10 cellular contexts compared by ENCODE assay signal in genomic region chr4:184400375-184400870, GRCh38.
DNase-seq lines count a peak whose midpoint lies in the region; ATAC-seq and TF ChIP-seq lines count a peak whose summit lies in the region.
"Had no signal": no experiment of that assay in that cellular context is flagged by ENCODE, and none has a peak within 500 bp of the region (broad histone marks: within the 10 kb centered on the region; RNA-seq: fewer than 3 reads in every experiment).

No MANE protein-coding gene starts in this region.

- H3K27me3 ChIP-seq in osteoblast (ENCODE audit: insufficient read depth, low read length), result no peaks in the 10 kb centered on the region
- H3K27me3 ChIP-seq in CD4-positive, alpha-beta memory T cell (ENCODE audit: insufficient read depth, low read length), result no peaks in the 10 kb centered on the region

- BruUV-seq in Calu3 (replicated peaks; lab: Mats Ljungman, UMichigan), result no TSS peak

- H3K4me3 Mint-ChIP-seq in Calu3 (ENCODE audit: low read depth, unreplicated experiment), result no peak overlapping the region
- no peak overlapping the region for H3K4me3 Mint-ChIP-seq in CD4-positive, alpha-beta memory T cell

- H3K79me2 ChIP-seq in osteoblast (ENCODE audit: insufficient read depth, low read length), result no peaks in the 10 kb centered on the region

- intact Hi-C loops in Calu3 (cut with micrococcal nuclease; ENCODE audit: unreplicated experiment), result no loop called here
- intact Hi-C loops in CD4-positive, alpha-beta memory T cell (cut with micrococcal nuclease), result no loop called here

- H3K27me3 Mint-ChIP-seq in Calu3 (ENCODE audit: unreplicated experiment), result no peaks in the 10 kb centered on the region
- no peaks in the 10 kb centered on the region for H3K27me3 Mint-ChIP-seq in CD4-positive, alpha-beta memory T cell

- DNase-seq in Calu3, result peak; percentile 11
- DNase-seq in RKO (ENCODE audit: low spot score), result peak; percentile 24
- peak; percentile 91 for DNase-seq in osteoblast (ENCODE audit: insufficient read length, low spot score, missing footprints)
- no peak for DNase-seq in CD4-positive, alpha-beta memory T cell
- DNase-seq in mesenteric fat pad (ENCODE audit: low spot score), result no peak
- DNase-seq: effector CD4-positive, alpha-beta T cell; NCI-H82 had no signal

- no peak overlapping the region for H2AFZ ChIP-seq in osteoblast (ENCODE audit: low read length)

- H3K9me3 Mint-ChIP-seq in Calu3 (ENCODE audit: low read depth, unreplicated experiment), result no peaks in the 10 kb centered on the region
- H3K9me3 Mint-ChIP-seq in CD4-positive, alpha-beta memory T cell, result no peaks in the 10 kb centered on the region

- peak; percentile 34 for ATAC-seq in esophagus mucosa
- ATAC-seq in HG02885 (IDR thresholded peaks at IDR 0.05; ENCODE audit: poor library complexity, unreplicated experiment), result no peak
- no peak for ATAC-seq in HG02642 (IDR thresholded peaks at IDR 0.05; ENCODE audit: poor library complexity, unreplicated experiment)

- no peak overlapping the region for H3K4me3 ChIP-seq in osteoblast (ENCODE audit: insufficient read depth, low read length)
- H3K4me3 ChIP-seq in CD4-positive, alpha-beta memory T cell (ENCODE audit: low read length in 2 of 2), result no peak overlapping the region

- H3K36me3 ChIP-seq in osteoblast (ENCODE audit: insufficient read depth, low read length), result peaks cover 8% of the 10 kb centered on the region
- H3K36me3 ChIP-seq in CD4-positive, alpha-beta memory T cell (ENCODE audit: insufficient read depth, low read length), result peaks cover 38% of the 10 kb centered on the region

- H3K36me3 Mint-ChIP-seq in Calu3 (ENCODE audit: insufficient read depth, unreplicated experiment), result peaks cover 7% of the 10 kb centered on the region
- H3K36me3 Mint-ChIP-seq in CD4-positive, alpha-beta memory T cell, result peaks cover 70 to 90% of the 10 kb centered on the region in 2 donors

- H3K27ac Mint-ChIP-seq in Calu3 (ENCODE audit: unreplicated experiment), result peak overlapping the region; percentile 38
- H3K27ac Mint-ChIP-seq in CD4-positive, alpha-beta memory T cell, result peak overlapping the region in 3 of 7 donors; percentile 30 to 68 (median 36)

- no peaks in the 10 kb centered on the region for H3K4me1 Mint-ChIP-seq in Calu3 (ENCODE audit: low read depth, unreplicated experiment)
- H3K4me1 Mint-ChIP-seq in CD4-positive, alpha-beta memory T cell, result peaks cover 2 to 32% (median 21%) of the 10 kb centered on the region in 4 donors

- H3K4me2 ChIP-seq in osteoblast (ENCODE audit: insufficient read depth, low read length), result no peak overlapping the region

- no peaks in the 10 kb centered on the region for H4K20me1 ChIP-seq in osteoblast (ENCODE audit: insufficient read depth, low read length)

- POLR2A ChIA-PET in CD4-positive, alpha-beta memory T cell (lab: Charles Lee; ENCODE audit: partially characterized antibody), result no interaction called here

- CTCF ChIA-PET in Calu3 (lab: Charles Lee), result no interaction called here
- CTCF ChIA-PET in CD4-positive, alpha-beta memory T cell (lab: Charles Lee; ENCODE audit: partially characterized antibody), result no interaction called here

- peaks cover 41% of the 10 kb centered on the region for H3K4me1 ChIP-seq in osteoblast (ENCODE audit: insufficient read depth, low read length)
- H3K4me1 ChIP-seq in CD4-positive, alpha-beta memory T cell (ENCODE audit: insufficient read depth, low read length), result peaks cover 5% of the 10 kb centered on the region

- H3K9me3 ChIP-seq in osteoblast (ENCODE audit: low read depth, low read length), result no peaks in the 10 kb centered on the region
- H3K9me3 ChIP-seq in CD4-positive, alpha-beta memory T cell (ENCODE audit: control insufficient read depth in 1 of 2, low read length in 2 of 2), result no peaks in the 10 kb centered on the region

- peak overlapping the region; percentile 78 for H3K27ac ChIP-seq in osteoblast (ENCODE audit: low read depth, low read length)
- H3K27ac ChIP-seq in CD4-positive, alpha-beta memory T cell (ENCODE audit: low read depth, low read length), result no peak overlapping the region

- no peak for TF ChIP-seq CTCF in Calu3 (IDR thresholded peaks at IDR 0.05; ENCODE audit: unreplicated experiment)
- TF ChIP-seq CTCF in osteoblast (IDR thresholded peaks at IDR 0.05; ENCODE audit: extremely low read depth, low read depth, low read length), result peak; percentile 54

Comparison
In these comparisons a context has a peak if more than half of its experiments do, and no peak if none do; other contexts are left out.
1. DNase-seq: peak in Calu3 (single experiment), RKO (single experiment) and osteoblast (single experiment); none in CD4-positive, alpha-beta memory T cell (0 of 5) and mesenteric fat pad (single experiment).